Comparison of ENCODE assay signal across 1 cellular context in genomic region chr17:81711814-81712467, GRCh38.
TF ChIP-seq lines count a peak whose summit lies in the region.

Gene SLC25A10, plus strand, starts transcription at chr17:81712284. Its CDS starts 143 bp downstream, at chr17:81712427.

TF ChIP-seq in HepG2, 621 proteins besides CTCF, POLR2A, EP300 and RAD21 (continued from another document and continues in another):
- peak; percentile 95 for TF ChIP-seq ZNF687 (CRISPR knock-in tag; IDR thresholded peaks at IDR 0.05)
- TF ChIP-seq MXI1 (IDR thresholded peaks at IDR 0.05; ENCODE audit: borderline replicate concordance, low read depth, low read length), result peak; percentile 94; the same call in 2 of the 3 replicates
- TF ChIP-seq ZNF205 (CRISPR knock-in tag; IDR thresholded peaks at IDR 0.05), result peak; percentile 93
- TF ChIP-seq ZKSCAN5 (CRISPR knock-in tag; IDR thresholded peaks at IDR 0.05), result no peak
- peak; percentile 97 for TF ChIP-seq ZBTB10 (CRISPR knock-in tag; IDR thresholded peaks at IDR 0.05; ENCODE audit: borderline replicate concordance)
- TF ChIP-seq CBFB (CRISPR knock-in tag; IDR thresholded peaks at IDR 0.05), result peak; percentile 80
- TF ChIP-seq ADNP (CRISPR knock-in tag; IDR thresholded peaks at IDR 0.05), result peak; percentile 65; the same call in 1 of the 2 replicates
- no peak for TF ChIP-seq TRAFD1 (CRISPR knock-in tag; IDR thresholded peaks at IDR 0.05; ENCODE audit: borderline replicate concordance)
- peak; percentile 98 for TF ChIP-seq REL (CRISPR knock-in tag; conservative IDR thresholded peaks at IDR 0.05)
- TF ChIP-seq GFI1 (CRISPR knock-in tag; IDR thresholded peaks at IDR 0.05; ENCODE audit: borderline replicate concordance), result peak; percentile 69; the same call in 1 of the 2 replicates
- peak; percentile 87 for TF ChIP-seq ZNF12 (CRISPR knock-in tag; IDR thresholded peaks at IDR 0.05)
- TF ChIP-seq ZFAT (CRISPR knock-in tag; conservative IDR thresholded peaks at IDR 0.05), result peak; percentile 80; the same call in 1 of the 2 replicates
- no peak for TF ChIP-seq MAFF (IDR thresholded peaks at IDR 0.05; ENCODE audit: low read depth, low read length)
- TF ChIP-seq ZNF792 (CRISPR knock-in tag; IDR thresholded peaks at IDR 0.05), result peak; percentile 99
- no peak for TF ChIP-seq REST (IDR thresholded peaks at IDR 0.05; ENCODE audit: borderline replicate concordance in 1 of 2, low read depth in 1 of 2, low read length in 2 of 2)
- peak; percentile 80 for TF ChIP-seq ZNF136 (CRISPR knock-in tag; IDR thresholded peaks at IDR 0.05; ENCODE audit: low read depth)
- peak; percentile 99 for TF ChIP-seq ZBTB25 (CRISPR knock-in tag; IDR thresholded peaks at IDR 0.05)
- TF ChIP-seq FLYWCH1 (CRISPR knock-in tag; IDR thresholded peaks at IDR 0.05), result no peak; the same call in none of the 2 replicates
- peak; percentile 60 for TF ChIP-seq ZBTB21 (CRISPR knock-in tag; IDR thresholded peaks at IDR 0.05)
- TF ChIP-seq DPF2 (CRISPR knock-in tag; IDR thresholded peaks at IDR 0.05; ENCODE audit: borderline replicate concordance, low read depth), result peak; percentile 32; the same call in 1 of the 2 replicates
- peak; percentile 100 for TF ChIP-seq MLXIP (CRISPR knock-in tag; IDR thresholded peaks at IDR 0.05; ENCODE audit: borderline replicate concordance)
- peak; percentile 96 for TF ChIP-seq ZNF703 (CRISPR knock-in tag; IDR thresholded peaks at IDR 0.05; ENCODE audit: borderline replicate concordance)
- TF ChIP-seq MXD4 (CRISPR knock-in tag; IDR thresholded peaks at IDR 0.05), result peak; percentile 98
- TF ChIP-seq MYPOP (CRISPR knock-in tag; IDR thresholded peaks at IDR 0.05), result peak; percentile 96
- TF ChIP-seq ZBTB37 (CRISPR knock-in tag; IDR thresholded peaks at IDR 0.05), result 0 out of 2 replicates have a peak, but pooled peaks have one; percentile 44
- peak; percentile 98 for TF ChIP-seq ZNF567 (CRISPR knock-in tag; IDR thresholded peaks at IDR 0.05; ENCODE audit: borderline replicate concordance)
- TF ChIP-seq ZNF616 (CRISPR knock-in tag; IDR thresholded peaks at IDR 0.05; ENCODE audit: low read depth), result peak; percentile 98
- peak; percentile 96 for TF ChIP-seq ZNF614 (CRISPR knock-in tag; IDR thresholded peaks at IDR 0.05; ENCODE audit: borderline replicate concordance)
- peak; percentile 94; the same call in 1 of the 2 replicates for TF ChIP-seq MZF1 (CRISPR knock-in tag; IDR thresholded peaks at IDR 0.05; ENCODE audit: borderline replicate concordance)
- peak; percentile 84; the same call in 1 of the 2 replicates for TF ChIP-seq ZZZ3 (CRISPR knock-in tag; IDR thresholded peaks at IDR 0.05; ENCODE audit: borderline replicate concordance)
- TF ChIP-seq ZNF296 (CRISPR knock-in tag; conservative IDR thresholded peaks at IDR 0.05), result peak; percentile 95
- TF ChIP-seq ZNF18 (CRISPR knock-in tag; IDR thresholded peaks at IDR 0.05; ENCODE audit: insufficient replicate concordance), result peak; percentile 91
- TF ChIP-seq NR2F2 (IDR thresholded peaks at IDR 0.05; ENCODE audit: borderline replicate concordance, low read depth), result peak; percentile 51; the same call in 1 of the 2 replicates
- TF ChIP-seq TBX2 (CRISPR knock-in tag; IDR thresholded peaks at IDR 0.05; ENCODE audit: borderline replicate concordance), result peak; percentile 94
- no peak for TF ChIP-seq ZFP36 (IDR thresholded peaks at IDR 0.05; ENCODE audit: borderline replicate concordance, low read depth, low read length, partially characterized antibody)
- peak; percentile 41; the same call in 1 of the 2 replicates for TF ChIP-seq ZNF556 (CRISPR knock-in tag; IDR thresholded peaks at IDR 0.05; ENCODE audit: borderline replicate concordance)
- no peak for TF ChIP-seq PRPF4 (IDR thresholded peaks at IDR 0.05; ENCODE audit: low read depth, low read length, poor library complexity, severe bottlenecking)
- TF ChIP-seq SAFB2 (CRISPR knock-in tag; IDR thresholded peaks at IDR 0.05; ENCODE audit: borderline replicate concordance, low read depth), result peak; percentile 90
